15 cellular contexts compared by ENCODE assay signal in genomic region chr11:94793002-94793401, GRCh38. TPM values are rescaled to one million over a fixed set of nuclear protein-coding genes. Genes with fewer than 3 reads are reported as not detected.
DNase-seq lines count a peak whose midpoint lies in the region; ATAC-seq and TF ChIP-seq lines count a peak whose summit lies in the region.
"Had no signal": no experiment of that assay in that cellular context is flagged by ENCODE, and none has a peak within 500 bp of the region (broad histone marks: within the 10 kb centered on the region; RNA-seq: fewer than 3 reads in every experiment).

No MANE protein-coding gene starts in this region.

- H3K27ac Mint-ChIP-seq in natural killer cell: no peak overlapping the region
- H3K27ac Mint-ChIP-seq in activated CD4-positive, alpha-beta memory T cell treated with anti-CD3 and anti-CD28 coated beads, Interleukin-2, amount 10 ng/mL, durations not matched to agents 7 days and 5 days: no peak overlapping the region
- H3K27ac Mint-ChIP-seq: activated naive CD4-positive, alpha-beta T cell treated with anti-CD3 and anti-CD28 coated beads, Interleukin-2, amount 50 U/mL, for 72 hours; CD4-positive, alpha-beta T cell; GM23338 had no signal

- H3K9me3 Mint-ChIP-seq in natural killer cell: no peaks in the 10 kb centered on the region
- H3K9me3 Mint-ChIP-seq in activated CD4-positive, alpha-beta memory T cell treated with anti-CD3 and anti-CD28 coated beads, Interleukin-2, amount 10 ng/mL, durations not matched to agents 7 days and 5 days: no peaks in the 10 kb centered on the region
- H3K9me3 Mint-ChIP-seq: activated naive CD4-positive, alpha-beta T cell treated with anti-CD3 and anti-CD28 coated beads, Interleukin-2, amount 50 U/mL, for 72 hours; CD4-positive, alpha-beta T cell; GM23338 had no signal

- H3K9me2 ChIP-seq in GM23248 (ENCODE audit: insufficient read depth): no peaks in the 10 kb centered on the region

- 48 to 51% methylated on average over 2 of the region's 2 CpGs for WGBS in GM23248 (ENCODE audit: low coverage in 1 of 2, low lambda C conversion rate in 2 of 2, missing lambda C conversion rate in 2 of 2), 2 experiments
- WGBS in smooth muscle cell (ENCODE audit: low lambda C conversion rate): 66% methylated on average over 2 of the region's 2 CpGs

- H3K4me3 Mint-ChIP-seq in natural killer cell: no peak overlapping the region
- H3K4me3 Mint-ChIP-seq in activated CD4-positive, alpha-beta memory T cell treated with anti-CD3 and anti-CD28 coated beads, Interleukin-2, amount 10 ng/mL, durations not matched to agents 7 days and 5 days: no peak overlapping the region
- H3K4me3 Mint-ChIP-seq: CD4-positive, alpha-beta T cell; GM23338 had no signal

- CTCF ChIA-PET in activated CD4-positive, alpha-beta memory T cell treated with anti-CD3 and anti-CD28 coated beads, Interleukin-2, amount 10 ng/mL, durations not matched to agents 7 days and 5 days (lab: Charles Lee): no interaction called here

- H3K27me3 ChIP-seq in GM23248 (replicated peaks; ENCODE audit: insufficient read depth) (no peaks in the 10 kb centered on the region), adipocyte (replicated peaks; ENCODE audit: control insufficient read depth, insufficient read depth, low read length) (no peaks in the 10 kb centered on the region), smooth muscle cell (ENCODE audit: low read depth) (no peaks in the 10 kb centered on the region)

- peak; percentile 74 for DNase-seq in GM23248
- no peak for DNase-seq in adipocyte (ENCODE audit: low read depth)
- DNase-seq in inferior parietal cortex (ENCODE audit: extremely low spot score): peak; percentile 37
- DNase-seq in smooth muscle cell (lab: John Stamatoyannopoulos, UW; ENCODE audit: unreplicated experiment): no peak
- DNase-seq in natural killer cell: no peak
- no peak for DNase-seq in activated CD4-positive, alpha-beta memory T cell treated with anti-CD3 and anti-CD28 coated beads, Interleukin-2, amount 10 ng/mL, durations not matched to agents 7 days and 5 days
- DNase-seq: activated T-cell treated with anti-CD3 and anti-CD28 coated beads for 4 hours; CD4-positive, alpha-beta T cell; GDM1; NCI-H1105 treated with DMSO at 0.1 percent for 48 hours; stimulated activated CD4-positive, alpha-beta T cell treated with anti-CD3 and anti-CD28 coated beads, Interleukin-1b, Interleukin-23, amount 100 ng/mL, for 48 hours had no signal

- in situ Hi-C loops in GM23248 (cut with MboI): no loop called here

- H3K4me1 ChIP-seq in GM23248 (ENCODE audit: insufficient read depth) (peaks cover 86% of the 10 kb centered on the region), adipocyte (ENCODE audit: control insufficient read depth, insufficient read depth, low read length) (peaks cover 87% of the 10 kb centered on the region), smooth muscle cell (ENCODE audit: low read depth) (peaks cover 36% of the 10 kb centered on the region)

- no peaks in the 10 kb centered on the region for H3K36me3 Mint-ChIP-seq in natural killer cell
- H3K36me3 Mint-ChIP-seq in activated CD4-positive, alpha-beta memory T cell treated with anti-CD3 and anti-CD28 coated beads, Interleukin-2, amount 10 ng/mL, durations not matched to agents 7 days and 5 days (ENCODE audit: low read depth): no peaks in the 10 kb centered on the region
- H3K36me3 Mint-ChIP-seq: activated naive CD4-positive, alpha-beta T cell treated with anti-CD3 and anti-CD28 coated beads, Interleukin-2, amount 50 U/mL, for 72 hours had no signal

- H3K9ac ChIP-seq in GM23248 (peak overlapping the region; percentile 87), adipocyte (ENCODE audit: low read length) (no peak overlapping the region), smooth muscle cell (ENCODE audit: low read depth) (peak overlapping the region; percentile 30)

- H3K27me3 Mint-ChIP-seq in natural killer cell (ENCODE audit: low read depth in 2 of 2): no peaks in the 10 kb centered on the region
- H3K27me3 Mint-ChIP-seq in activated CD4-positive, alpha-beta memory T cell treated with anti-CD3 and anti-CD28 coated beads, Interleukin-2, amount 10 ng/mL, durations not matched to agents 7 days and 5 days: peaks cover 18% of the 10 kb centered on the region

- TF ChIP-seq CTCF in smooth muscle cell (IDR thresholded peaks at IDR 0.05; ENCODE audit: borderline replicate concordance, insufficient read depth, poor library complexity, severe bottlenecking) (no peak), natural killer cell (IDR thresholded peaks at IDR 0.05) (no peak)

- H3K79me2 ChIP-seq in GM23248 (ENCODE audit: insufficient read depth) (peaks cover 82% of the 10 kb centered on the region), smooth muscle cell (ENCODE audit: low read depth) (peaks cover 94% of the 10 kb centered on the region)

- H3K36me3 ChIP-seq in GM23248 (ENCODE audit: low read depth) (no peaks in the 10 kb centered on the region), adipocyte (ENCODE audit: control insufficient read depth, insufficient read depth, low read length, severe bottlenecking) (no peaks in the 10 kb centered on the region), smooth muscle cell (ENCODE audit: low read depth) (no peaks in the 10 kb centered on the region)
- H3K36me3 ChIP-seq: prostate gland had no signal

- ATAC-seq in HG03378 (IDR thresholded peaks at IDR 0.05; ENCODE audit: unreplicated experiment) (no peak), natural killer cell (no peak)
- ATAC-seq: activated naive CD4-positive, alpha-beta T cell treated with anti-CD3 and anti-CD28 coated beads, Interleukin-2, amount 50 U/mL, for 72 hours; GM23338 had no signal

- peak overlapping the region; percentile 93 for H3K27ac ChIP-seq in GM23248
- H3K27ac ChIP-seq in smooth muscle cell (ENCODE audit: low read depth): peak overlapping the region; percentile 96

- no peak overlapping the region for H3K4me3 ChIP-seq in GM23248
- peak overlapping the region; percentile 78 for H3K4me3 ChIP-seq in adipocyte (ENCODE audit: low read length)
- H3K4me3 ChIP-seq in smooth muscle cell: no peak overlapping the region
- H3K4me3 ChIP-seq: GM23338, prostate gland had no signal

- intact Hi-C loops in natural killer cell (cut with micrococcal nuclease): no loop called here

- peak overlapping the region; percentile 90 for H3K4me2 ChIP-seq in GM23248 (ENCODE audit: unreplicated experiment)
- peak overlapping the region; percentile 79 for H3K4me2 ChIP-seq in smooth muscle cell
- H3K4me2 ChIP-seq: GM23338 had no signal

- H3F3A ChIP-seq in GM23248 (ENCODE audit: insufficient read depth) (peaks cover 69% of the 10 kb centered on the region), smooth muscle cell (ENCODE audit: low read depth) (peaks cover 37% of the 10 kb centered on the region)

- POLR2A ChIA-PET in activated CD4-positive, alpha-beta memory T cell treated with anti-CD3 and anti-CD28 coated beads, Interleukin-2, amount 10 ng/mL, durations not matched to agents 7 days and 5 days (lab: Charles Lee): no interaction called here

- peaks cover 6 to 12% of the 10 kb centered on the region in 2 donors for H3K4me1 Mint-ChIP-seq in natural killer cell
- H3K4me1 Mint-ChIP-seq in activated CD4-positive, alpha-beta memory T cell treated with anti-CD3 and anti-CD28 coated beads, Interleukin-2, amount 10 ng/mL, durations not matched to agents 7 days and 5 days: no peaks in the 10 kb centered on the region

- H3K9me3 ChIP-seq in GM23248 (ENCODE audit: low read depth) (no peaks in the 10 kb centered on the region), adipocyte (ENCODE audit: control insufficient read depth, low read length) (no peaks in the 10 kb centered on the region), smooth muscle cell (replicated peaks; ENCODE audit: low read depth) (no peaks in the 10 kb centered on the region)
- H3K9me3 ChIP-seq: prostate gland had no signal

- H4K20me1 ChIP-seq in GM23248 (ENCODE audit: insufficient read depth): 0 out of 2 replicates have a peak, but pooled peaks cover 4% of the 10 kb centered on the region
- H4K20me1 ChIP-seq in smooth muscle cell (ENCODE audit: low read depth): peaks cover 100% of the 10 kb centered on the region

- no peak overlapping the region for H2AFZ ChIP-seq in GM23248
- H2AFZ ChIP-seq in smooth muscle cell (ENCODE audit: low read depth): no peak overlapping the region
- H2AFZ ChIP-seq: GM23338 had no signal

RNA-seq across cellular contexts. Expression of gene AMOTL1, which starts 24.8 kb away (rescaled TPM):
- total RNA-seq in GM23248 (2014; rRNA removed; shearing (Covaris generic)): 50.8 and 55.9 TPM in 2 replicates
- polyA plus RNA-seq in GM23248 (2016; fragmentation: Nextera tagmentation; extraction: Ambion mirVana): 21.8 and 22.3 TPM in 2 replicates
- 61.0 and 63.5 TPM in 2 replicates for total RNA-seq in smooth muscle cell
- 23.4 and 23.8 TPM in 2 replicates for polyA plus RNA-seq in smooth muscle cell
- total RNA-seq in natural killer cell: 1 to 10 TPM; 7.1 to 8.9 (median 8.7) TPM
- total RNA-seq in activated CD4-positive, alpha-beta memory T cell treated with anti-CD3 and anti-CD28 coated beads, Interleukin-2, amount 10 ng/mL, durations not matched to agents 7 days and 5 days: 1 to 10 TPM; 4.0 to 4.3 TPM

Comparison
In these comparisons a context has a peak if more than half of its experiments do, and no peak if none do; other contexts are left out.
1. DNase-seq: peak in GM23248 (single experiment) and inferior parietal cortex (single experiment); none in adipocyte (single experiment), smooth muscle cell (single experiment), natural killer cell (single experiment) and activated CD4-positive, alpha-beta memory T cell treated with anti-CD3 and anti-CD28 coated beads, Interleukin-2, amount 10 ng/mL, durations not matched to agents 7 days and 5 days (single experiment).